ENCODE assay signal across 8 cellular contexts in genomic region chr11:16881074-16881709, GRCh38.
A peak's percentile ranks its signal among the peaks of the same experiment; 100 is the strongest.
DNase-seq lines count a peak whose midpoint lies in the region; ATAC-seq and TF ChIP-seq lines count a peak whose summit lies in the region.

No MANE protein-coding gene starts in this region.

- H4K20me1 ChIP-seq in osteoblast (ENCODE audit: insufficient read depth, low read length) = no peaks in the 10 kb centered on the region

- no peaks in the 10 kb centered on the region for H3K36me3 ChIP-seq in osteoblast (ENCODE audit: insufficient read depth, low read length)

- H3K4me1 ChIP-seq in osteoblast (ENCODE audit: insufficient read depth, low read length) = peaks cover 8% of the 10 kb centered on the region

- H3K9me3 ChIP-seq in osteoblast (ENCODE audit: low read depth, low read length) = no peaks in the 10 kb centered on the region

- DNase-seq in NCI-H1092 (lab: John Stamatoyannopoulos, UW) = peak; percentile 10
- peak; percentile 45 for DNase-seq in epithelial cell of prostate (ENCODE audit: low read depth, low spot score)
- peak; percentile 83 for DNase-seq in osteoblast (ENCODE audit: insufficient read length, low spot score, missing footprints)
- no peak for DNase-seq in amniotic stem cell (lab: John Stamatoyannopoulos, UW)
- DNase-seq in GM19240 (ENCODE audit: insufficient read length, low spot score) = no peak
- no peak for DNase-seq in activated CD4-positive, alpha-beta T cell treated with anti-CD3 and anti-CD28 coated beads for 4 hours
- DNase-seq in activated CD4-positive, CD25-positive, alpha-beta regulatory T cell (lab: John Stamatoyannopoulos, UW) = no peak

- peak overlapping the region; percentile 48 for H3K4me2 ChIP-seq in osteoblast (ENCODE audit: insufficient read depth, low read length)

- peak overlapping the region; percentile 57 for H3K27ac ChIP-seq in epithelial cell of prostate
- no peak overlapping the region for H3K27ac ChIP-seq in osteoblast (ENCODE audit: low read depth, low read length)

- no peak overlapping the region for H3K4me3 ChIP-seq in osteoblast (ENCODE audit: insufficient read depth, low read length)

- H2AFZ ChIP-seq in osteoblast (ENCODE audit: low read length) = no peak overlapping the region

- H3K27me3 ChIP-seq in osteoblast (ENCODE audit: insufficient read depth, low read length) = no peaks in the 10 kb centered on the region

- peak; percentile 32 for TF ChIP-seq CTCF in osteoblast (IDR thresholded peaks at IDR 0.05; ENCODE audit: extremely low read depth, low read depth, low read length)

- no peaks in the 10 kb centered on the region for H3K79me2 ChIP-seq in osteoblast (ENCODE audit: insufficient read depth, low read length)

- ATAC-seq in GM18502 (IDR thresholded peaks at IDR 0.05; ENCODE audit: poor library complexity, unreplicated experiment) = peak; percentile 79

Comparison
In these comparisons a context has a peak if more than half of its experiments do, and no peak if none do; other contexts are left out.
1. DNase-seq: peak in NCI-H1092 (single experiment), epithelial cell of prostate (single experiment) and osteoblast (single experiment); none in amniotic stem cell (single experiment), GM19240 (single experiment), activated CD4-positive, alpha-beta T cell treated with anti-CD3 and anti-CD28 coated beads for 4 hours (0 of 2) and activated CD4-positive, CD25-positive, alpha-beta regulatory T cell (0 of 4).